Comparison of ENCODE assay signal across 28 cellular contexts in the genomic region with DNA sequence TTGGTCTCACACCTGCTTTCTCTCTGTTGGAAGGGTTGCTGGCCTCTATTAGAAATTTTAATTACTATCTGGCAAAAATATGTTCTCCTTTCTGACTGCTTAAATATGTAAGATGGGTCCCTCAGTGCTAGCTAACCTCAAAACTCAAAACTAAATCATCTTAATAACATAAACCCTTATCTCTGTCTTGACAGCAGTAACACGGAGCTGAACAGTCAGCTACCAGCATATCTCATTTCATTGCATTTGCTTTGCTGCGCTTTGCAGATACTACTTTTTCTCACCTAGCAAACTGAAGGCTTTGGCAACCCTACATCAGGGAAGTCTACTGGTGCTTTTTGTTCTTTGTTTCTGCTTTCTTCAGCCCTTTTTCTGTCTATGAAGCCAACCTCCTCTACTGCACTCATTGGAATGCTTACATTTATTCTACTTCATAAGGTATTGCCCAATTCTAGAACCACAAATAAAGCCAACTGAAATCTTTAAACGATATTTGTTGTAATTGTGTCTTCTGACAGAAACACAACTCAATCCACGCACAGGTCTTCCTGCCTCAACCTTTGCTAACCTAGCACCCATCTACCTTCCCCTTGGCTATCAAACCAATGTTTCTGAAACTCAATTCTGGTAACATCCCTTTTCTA.
A peak's percentile ranks its signal among the peaks of the same experiment; 100 is the strongest.
DNase-seq lines count a peak whose midpoint lies in the region; ATAC-seq and TF ChIP-seq lines count a peak whose summit lies in the region.
"Had no signal": no experiment of that assay in that cellular context is flagged by ENCODE, and none has a peak within 500 bp of the region (broad histone marks: within the 10 kb centered on the region; RNA-seq: fewer than 3 reads in every experiment).

No MANE protein-coding gene starts in this region.

- H3K27ac ChIP-seq in HEK293 (ENCODE audit: extremely low read depth, low read depth, low read length) (no peak overlapping the region), SK-N-MC (peak overlapping the region; percentile 47; the same call in 1 of the 2 replicates)
- H3K27ac ChIP-seq: C4-2B, PC-9, psoas muscle, sigmoid colon, tibial artery had no signal

- CTCF ChIA-PET in HEK293 (lab: Yijun Ruan, JAX): interaction anchor here (0.7 to 2.1 kb wide), 4 partner anchors 38 to 127 kb away, joined by 3 to 5 read pairs (median 4); no protein-coding TSS in a partner anchor

- H3K9me3 ChIP-seq in HEK293 (ENCODE audit: control insufficient read depth, insufficient read depth, low read depth, low read length) (no peaks in the 10 kb centered on the region), SK-N-MC (ENCODE audit: low read depth, low read length) (no peaks in the 10 kb centered on the region)
- H3K9me3 ChIP-seq: HAP-1, psoas muscle, sigmoid colon, tibial artery had no signal

- POLR2A ChIA-PET in HEK293 (lab: Yijun Ruan, JAX): no interaction called here

- peaks cover 18% of the 10 kb centered on the region for H3K4me1 ChIP-seq in HEK293 (ENCODE audit: control insufficient read depth, insufficient read depth, low read length)

- no peak for DNase-seq in SK-N-MC (ENCODE audit: low read depth, low spot score)
- no peak for DNase-seq in glutamatergic neuron
- DNase-seq in hypothalamus (lab: John Stamatoyannopoulos, UW): no peak
- DNase-seq in A172 (ENCODE audit: low spot score): no peak
- DNase-seq: activated CD4-positive, alpha-beta T cell treated with anti-CD3 and anti-CD28 coated beads for 48 hours; activated T-cell treated with anti-CD3 and anti-CD28 coated beads for 4 hours; aorta; COR-L47; effector CD4-positive, alpha-beta T cell; midbrain; naive thymus-derived CD4-positive, alpha-beta T cell; NCI-H1105 treated with DMSO at 0.1 percent for 48 hours; NCI-H2029; NCI-H524 treated with DMSO at 0.1 percent for 48 hours; NK-92 treated with Interleukin-12 subunit alpha and Interleukin-12 subunit beta, amount 100 ng/mL, for 24 hours; nucleus accumbens; PC-9; psoas muscle; sigmoid colon; stimulated activated CD4-positive, alpha-beta T cell treated with anti-CD3 and anti-CD28 coated beads, Interleukin-4, amount 100 ng/mL, for 1 hour; tibial artery had no signal

- H3K9me3 Mint-ChIP-seq in glutamatergic neuron (ENCODE audit: unreplicated experiment): peaks cover 2% of the 10 kb centered on the region
- no peaks in the 10 kb centered on the region for H3K9me3 Mint-ChIP-seq in stimulated activated memory B cell treated with anti-CD40 and anti-IgM and Interleukin-4, amounts not matched to agents 10 μg/mL and 1 μg/mL and 100 μg/mL, for 72 hours
- H3K9me3 Mint-ChIP-seq: naive thymus-derived CD4-positive, alpha-beta T cell had no signal

- H3K4me3 ChIP-seq in HEK293 (ENCODE audit: low read depth, low read length) (no peak overlapping the region), SK-N-MC (no peak overlapping the region)
- H3K4me3 ChIP-seq: HAP-1, PC-9, psoas muscle, sigmoid colon, tibial artery had no signal

- peaks cover 3% of the 10 kb centered on the region for H3K27me3 Mint-ChIP-seq in glutamatergic neuron (ENCODE audit: unreplicated experiment)
- H3K27me3 Mint-ChIP-seq in stimulated activated memory B cell treated with anti-CD40 and anti-IgM and Interleukin-4, amounts not matched to agents 10 μg/mL and 1 μg/mL and 100 μg/mL, for 72 hours: no peaks in the 10 kb centered on the region
- H3K27me3 Mint-ChIP-seq: activated naive CD8-positive, alpha-beta T cell; naive thymus-derived CD4-positive, alpha-beta T cell had no signal

- H3K27ac Mint-ChIP-seq in glutamatergic neuron (ENCODE audit: unreplicated experiment): peak overlapping the region; percentile 62
- H3K27ac Mint-ChIP-seq in stimulated activated memory B cell treated with anti-CD40 and anti-IgM and Interleukin-4, amounts not matched to agents 10 μg/mL and 1 μg/mL and 100 μg/mL, for 72 hours: peak overlapping the region; percentile 33
- H3K27ac Mint-ChIP-seq: activated naive CD8-positive, alpha-beta T cell had no signal

- no peak for ATAC-seq in stimulated activated memory B cell treated with anti-CD40 and anti-IgM and Interleukin-4, amounts not matched to agents 10 μg/mL and 1 μg/mL and 100 μg/mL, for 72 hours
- ATAC-seq in HG03565 (IDR thresholded peaks at IDR 0.05; ENCODE audit: unreplicated experiment): no peak
- ATAC-seq: naive thymus-derived CD4-positive, alpha-beta T cell; psoas muscle; Right ventricle myocardium inferior had no signal

- no peak overlapping the region for H3K9ac ChIP-seq in SK-N-MC (ENCODE audit: insufficient read length)

- H3K36me3 Mint-ChIP-seq in glutamatergic neuron (ENCODE audit: unreplicated experiment): no peaks in the 10 kb centered on the region
- H3K36me3 Mint-ChIP-seq in stimulated activated memory B cell treated with anti-CD40 and anti-IgM and Interleukin-4, amounts not matched to agents 10 μg/mL and 1 μg/mL and 100 μg/mL, for 72 hours: peaks cover 6% of the 10 kb centered on the region
- H3K36me3 Mint-ChIP-seq: activated naive CD8-positive, alpha-beta T cell had no signal

- H3K4me1 Mint-ChIP-seq in glutamatergic neuron (ENCODE audit: low read depth, unreplicated experiment): peaks cover 48% of the 10 kb centered on the region
- peaks cover 46% of the 10 kb centered on the region for H3K4me1 Mint-ChIP-seq in stimulated activated memory B cell treated with anti-CD40 and anti-IgM and Interleukin-4, amounts not matched to agents 10 μg/mL and 1 μg/mL and 100 μg/mL, for 72 hours

- H3K4me3 Mint-ChIP-seq in glutamatergic neuron (ENCODE audit: unreplicated experiment): no peak overlapping the region
- no peak overlapping the region for H3K4me3 Mint-ChIP-seq in stimulated activated memory B cell treated with anti-CD40 and anti-IgM and Interleukin-4, amounts not matched to agents 10 μg/mL and 1 μg/mL and 100 μg/mL, for 72 hours
- H3K4me3 Mint-ChIP-seq: activated naive CD8-positive, alpha-beta T cell; naive thymus-derived CD4-positive, alpha-beta T cell had no signal

- H3K36me3 ChIP-seq in HEK293 (ENCODE audit: control insufficient read depth in 2 of 2, insufficient read depth in 1 of 2, low read length in 2 of 2): no peaks in the 10 kb centered on the region
- no peaks in the 10 kb centered on the region for H3K36me3 ChIP-seq in SK-N-MC (ENCODE audit: insufficient read depth, low read length)
- H3K36me3 ChIP-seq: HAP-1, sigmoid colon, tibial artery had no signal

- no peak for TF ChIP-seq CTCF in HEK293 (tag by site-specific recombination; IDR thresholded peaks at IDR 0.05)
- no peak for TF ChIP-seq CTCF in glutamatergic neuron (IDR thresholded peaks at IDR 0.05; ENCODE audit: partially characterized antibody, unreplicated experiment)

TF ChIP-seq in HEK293, 187 proteins besides CTCF, POLR2A, EP300 and RAD21:
- TF ChIP-seq, protein P1, sequence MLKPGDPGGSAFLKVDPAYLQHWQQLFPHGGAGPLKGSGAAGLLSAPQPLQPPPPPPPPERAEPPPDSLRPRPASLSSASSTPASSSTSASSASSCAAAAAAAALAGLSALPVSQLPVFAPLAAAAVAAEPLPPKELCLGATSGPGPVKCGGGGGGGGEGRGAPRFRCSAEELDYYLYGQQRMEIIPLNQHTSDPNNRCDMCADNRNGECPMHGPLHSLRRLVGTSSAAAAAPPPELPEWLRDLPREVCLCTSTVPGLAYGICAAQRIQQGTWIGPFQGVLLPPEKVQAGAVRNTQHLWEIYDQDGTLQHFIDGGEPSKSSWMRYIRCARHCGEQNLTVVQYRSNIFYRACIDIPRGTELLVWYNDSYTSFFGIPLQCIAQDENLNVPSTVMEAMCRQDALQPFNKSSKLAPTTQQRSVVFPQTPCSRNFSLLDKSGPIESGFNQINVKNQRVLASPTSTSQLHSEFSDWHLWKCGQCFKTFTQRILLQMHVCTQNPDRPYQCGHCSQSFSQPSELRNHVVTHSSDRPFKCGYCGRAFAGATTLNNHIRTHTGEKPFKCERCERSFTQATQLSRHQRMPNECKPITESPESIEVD (tag by site-specific recombination; IDR thresholded peaks at IDR 0.05): peak; percentile 62
- TF ChIP-seq ZNF473 (tag by site-specific recombination; IDR thresholded peaks at IDR 0.05) (no peak), FEZF1 (tag by site-specific recombination; IDR thresholded peaks at IDR 0.05) (peak; percentile 35; the same call in 1 of the 2 replicates), ZNF658 (tag by site-specific recombination; IDR thresholded peaks at IDR 0.05) (no peak), OSR2 (tag by site-specific recombination; IDR thresholded peaks at IDR 0.05) (peak; percentile 80)
- TF ChIP-seq, protein P2, sequence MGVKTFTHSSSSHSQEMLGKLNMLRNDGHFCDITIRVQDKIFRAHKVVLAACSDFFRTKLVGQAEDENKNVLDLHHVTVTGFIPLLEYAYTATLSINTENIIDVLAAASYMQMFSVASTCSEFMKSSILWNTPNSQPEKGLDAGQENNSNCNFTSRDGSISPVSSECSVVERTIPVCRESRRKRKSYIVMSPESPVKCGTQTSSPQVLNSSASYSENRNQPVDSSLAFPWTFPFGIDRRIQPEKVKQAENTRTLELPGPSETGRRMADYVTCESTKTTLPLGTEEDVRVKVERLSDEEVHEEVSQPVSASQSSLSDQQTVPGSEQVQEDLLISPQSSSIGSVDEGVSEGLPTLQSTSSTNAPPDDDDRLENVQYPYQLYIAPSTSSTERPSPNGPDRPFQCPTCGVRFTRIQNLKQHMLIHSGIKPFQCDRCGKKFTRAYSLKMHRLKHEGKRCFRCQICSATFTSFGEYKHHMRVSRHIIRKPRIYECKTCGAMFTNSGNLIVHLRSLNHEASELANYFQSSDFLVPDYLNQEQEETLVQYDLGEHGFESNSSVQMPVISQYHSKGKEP (tag by site-specific recombination; IDR thresholded peaks at IDR 0.05): peak; percentile 56; the same call in 1 of the 2 replicates
